23 cellular contexts compared by ENCODE assay signal in genomic region chr7:143183024-143183423, GRCh38. TPM values are rescaled to one million over a fixed set of nuclear protein-coding genes. Genes with fewer than 3 reads are reported as not detected.
"Had no signal": no experiment of that assay in that cellular context is flagged by ENCODE, and none has a peak within 500 bp of the region (broad histone marks: within the 10 kb centered on the region; RNA-seq: fewer than 3 reads in every experiment).

Gene TAS2R39, plus strand, starts transcription at chr7:143183419. Its CDS starts 0 bp downstream, at chr7:143183419.

- ATAC-seq: Panc1, PC-3 had no signal

- DNase-seq: Kasumi-1; KG1; MM.1S; NCI-H1092 treated with DMSO at 0.1 percent for 48 hours; NCI-H1436; NCI-H187; NCI-H2029; NCI-H2081 treated with DMSO at 0.1 percent for 48 hours; NCI-H2171; NCI-H226; NCI-H446; NCI-H510A; NCI-H524 treated with DMSO at 0.1 percent for 48 hours; NCI-H69; NCI-H774; NK-92 treated with Interleukin-12 subunit alpha and Interleukin-12 subunit beta, amount 100 ng/mL, for 24 hours; PC-3; SIG-M5 had no signal

RNA-seq across cellular contexts. Expression of gene TAS2R39, which starts in this region (rescaled TPM):
- total RNA-seq: HT-29, M059J, OCI-LY7, PC-3, SJSA1 had no signal
